In the genomic region with DNA sequence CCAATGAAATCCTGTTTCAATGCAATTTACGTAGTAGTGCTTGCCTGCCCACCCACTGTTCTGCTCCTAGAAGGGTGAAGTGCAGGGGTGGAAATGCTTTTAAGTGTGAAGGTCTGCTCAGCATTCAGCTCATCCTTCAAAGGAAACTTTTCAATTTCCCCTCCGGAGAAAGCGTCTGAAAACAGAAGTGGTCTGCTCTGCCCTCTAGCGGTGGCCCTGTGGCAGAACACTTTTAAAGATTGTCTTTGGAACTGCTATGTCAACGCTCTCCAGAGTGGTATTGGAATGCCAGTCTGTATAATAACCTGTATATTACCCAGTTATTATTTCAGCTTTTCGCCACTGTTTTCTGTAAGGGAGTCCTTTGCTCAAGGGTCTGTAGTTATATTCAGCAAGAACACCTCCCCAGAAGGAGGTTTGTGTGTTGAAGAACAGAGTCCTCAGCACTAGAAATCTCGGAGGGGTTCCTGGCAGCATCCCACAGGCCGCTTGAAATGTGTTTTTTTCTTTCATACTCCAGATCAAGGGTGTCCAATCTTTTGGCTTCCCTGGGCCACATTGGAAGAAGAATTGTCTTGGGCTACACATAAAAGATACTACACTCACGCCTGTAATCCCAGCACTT, we compare ENCODE assay signal across 1 cellular context.
A peak's percentile ranks its signal among the peaks of the same experiment; 100 is the strongest.
TF ChIP-seq lines count a peak whose summit lies in the region.

No MANE protein-coding gene starts in this region.

TF ChIP-seq in HepG2, 621 proteins besides CTCF, POLR2A, EP300 and RAD21 (continued from another document):
- TF ChIP-seq NFATC3 (CRISPR knock-in tag; IDR thresholded peaks at IDR 0.05) = no peak
- no peak for TF ChIP-seq ZBTB8A (CRISPR knock-in tag; IDR thresholded peaks at IDR 0.05; ENCODE audit: borderline replicate concordance, low read depth)
- TF ChIP-seq ZFP62 (CRISPR knock-in tag; IDR thresholded peaks at IDR 0.05) = no peak
- no peak for TF ChIP-seq SP2 (CRISPR knock-in tag; IDR thresholded peaks at IDR 0.05)
- TF ChIP-seq KMT2A (CRISPR knock-in tag; IDR thresholded peaks at IDR 0.05) = no peak
- TF ChIP-seq XRCC5 (optimal IDR thresholded peaks at IDR 0.05; ENCODE audit: low read length) = peak; percentile 88
- no peak for TF ChIP-seq ZC3H4 (CRISPR knock-in tag; IDR thresholded peaks at IDR 0.05; ENCODE audit: borderline replicate concordance)
- no peak for TF ChIP-seq ETV6 (CRISPR knock-in tag; conservative IDR thresholded peaks at IDR 0.05)
- TF ChIP-seq GATAD2A (CRISPR knock-in tag; IDR thresholded peaks at IDR 0.05) = 0 out of 2 replicates have a peak, but pooled peaks have one; percentile 34
- no peak for TF ChIP-seq ZZZ3 (CRISPR knock-in tag; IDR thresholded peaks at IDR 0.05; ENCODE audit: borderline replicate concordance)
- TF ChIP-seq JUND (CRISPR knock-in tag; IDR thresholded peaks at IDR 0.05) = no peak
- no peak for TF ChIP-seq ZNF3 (CRISPR knock-in tag; IDR thresholded peaks at IDR 0.05)
- peak; percentile 78 for TF ChIP-seq SMC3 (IDR thresholded peaks at IDR 0.05; ENCODE audit: low read length)
- TF ChIP-seq ZKSCAN8 (CRISPR knock-in tag; IDR thresholded peaks at IDR 0.05; ENCODE audit: borderline replicate concordance) = 0 out of 2 replicates have a peak, but pooled peaks have one; percentile 36
- TF ChIP-seq MBD4 (IDR thresholded peaks at IDR 0.05; ENCODE audit: borderline replicate concordance, low read length) = no peak
- TF ChIP-seq BHLHE40 (IDR thresholded peaks at IDR 0.05; ENCODE audit: low read length) = no peak
- no peak for TF ChIP-seq MED13 (CRISPR knock-in tag; IDR thresholded peaks at IDR 0.05)
- TF ChIP-seq, protein P1, sequence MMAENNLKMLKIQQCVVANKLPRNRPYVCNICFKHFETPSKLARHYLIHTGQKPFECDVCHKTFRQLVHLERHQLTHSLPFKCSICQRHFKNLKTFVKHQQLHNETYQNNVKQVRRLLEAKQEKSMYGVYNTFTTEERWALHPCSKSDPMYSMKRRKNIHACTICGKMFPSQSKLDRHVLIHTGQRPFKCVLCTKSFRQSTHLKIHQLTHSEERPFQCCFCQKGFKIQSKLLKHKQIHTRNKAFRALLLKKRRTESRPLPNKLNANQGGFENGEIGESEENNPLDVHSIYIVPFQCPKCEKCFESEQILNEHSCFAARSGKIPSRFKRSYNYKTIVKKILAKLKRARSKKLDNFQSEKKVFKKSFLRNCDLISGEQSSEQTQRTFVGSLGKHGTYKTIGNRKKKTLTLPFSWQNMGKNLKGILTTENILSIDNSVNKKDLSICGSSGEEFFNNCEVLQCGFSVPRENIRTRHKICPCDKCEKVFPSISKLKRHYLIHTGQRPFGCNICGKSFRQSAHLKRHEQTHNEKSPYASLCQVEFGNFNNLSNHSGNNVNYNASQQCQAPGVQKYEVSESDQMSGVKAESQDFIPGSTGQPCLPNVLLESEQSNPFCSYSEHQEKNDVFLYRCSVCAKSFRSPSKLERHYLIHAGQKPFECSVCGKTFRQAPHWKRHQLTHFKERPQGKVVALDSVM (CRISPR knock-in tag; IDR thresholded peaks at IDR 0.05) = 0 out of 2 replicates have a peak, but pooled peaks have one; percentile 27
- TF ChIP-seq, protein P2, sequence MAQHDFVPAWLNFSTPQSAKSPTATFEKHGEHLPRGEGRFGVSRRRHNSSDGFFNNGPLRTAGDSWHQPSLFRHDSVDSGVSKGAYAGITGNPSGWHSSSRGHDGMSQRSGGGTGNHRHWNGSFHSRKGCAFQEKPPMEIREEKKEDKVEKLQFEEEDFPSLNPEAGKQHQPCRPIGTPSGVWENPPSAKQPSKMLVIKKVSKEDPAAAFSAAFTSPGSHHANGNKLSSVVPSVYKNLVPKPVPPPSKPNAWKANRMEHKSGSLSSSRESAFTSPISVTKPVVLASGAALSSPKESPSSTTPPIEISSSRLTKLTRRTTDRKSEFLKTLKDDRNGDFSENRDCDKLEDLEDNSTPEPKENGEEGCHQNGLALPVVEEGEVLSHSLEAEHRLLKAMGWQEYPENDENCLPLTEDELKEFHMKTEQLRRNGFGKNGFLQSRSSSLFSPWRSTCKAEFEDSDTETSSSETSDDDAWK (CRISPR knock-in tag; IDR thresholded peaks at IDR 0.05) = no peak
- TF ChIP-seq ZSCAN22 (CRISPR knock-in tag; IDR thresholded peaks at IDR 0.05) = no peak
- TF ChIP-seq MIXL1 (CRISPR knock-in tag; IDR thresholded peaks at IDR 0.05) = 0 out of 2 replicates have a peak, but pooled peaks have one; percentile 38
- no peak for TF ChIP-seq DR1 (CRISPR knock-in tag; IDR thresholded peaks at IDR 0.05)
- TF ChIP-seq ISL2 (CRISPR knock-in tag; IDR thresholded peaks at IDR 0.05) = peak; percentile 61; the same call in 1 of the 2 replicates
- TF ChIP-seq ZNF780A (CRISPR knock-in tag; IDR thresholded peaks at IDR 0.05) = no peak
- TF ChIP-seq HMGXB4 (CRISPR knock-in tag; IDR thresholded peaks at IDR 0.05; ENCODE audit: borderline replicate concordance in 1 of 2, low read depth in 1 of 2) = peak; percentile 29 to 67; a peak in 1 of 4 replicates
- 0 out of 2 replicates have a peak, but pooled peaks have one; percentile 52 for TF ChIP-seq KDM2A (CRISPR knock-in tag; IDR thresholded peaks at IDR 0.05; ENCODE audit: borderline replicate concordance, low read depth)
- TF ChIP-seq, protein P3, sequence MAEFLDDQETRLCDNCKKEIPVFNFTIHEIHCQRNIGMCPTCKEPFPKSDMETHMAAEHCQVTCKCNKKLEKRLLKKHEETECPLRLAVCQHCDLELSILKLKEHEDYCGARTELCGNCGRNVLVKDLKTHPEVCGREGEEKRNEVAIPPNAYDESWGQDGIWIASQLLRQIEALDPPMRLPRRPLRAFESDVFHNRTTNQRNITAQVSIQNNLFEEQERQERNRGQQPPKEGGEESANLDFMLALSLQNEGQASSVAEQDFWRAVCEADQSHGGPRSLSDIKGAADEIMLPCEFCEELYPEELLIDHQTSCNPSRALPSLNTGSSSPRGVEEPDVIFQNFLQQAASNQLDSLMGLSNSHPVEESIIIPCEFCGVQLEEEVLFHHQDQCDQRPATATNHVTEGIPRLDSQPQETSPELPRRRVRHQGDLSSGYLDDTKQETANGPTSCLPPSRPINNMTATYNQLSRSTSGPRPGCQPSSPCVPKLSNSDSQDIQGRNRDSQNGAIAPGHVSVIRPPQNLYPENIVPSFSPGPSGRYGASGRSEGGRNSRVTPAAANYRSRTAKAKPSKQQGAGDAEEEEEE (CRISPR knock-in tag; IDR thresholded peaks at IDR 0.05; ENCODE audit: borderline replicate concordance) = no peak
- no peak for TF ChIP-seq ZNF564 (CRISPR knock-in tag; IDR thresholded peaks at IDR 0.05)
